ENCODE assay signal across 24 cellular contexts in the genomic region with DNA sequence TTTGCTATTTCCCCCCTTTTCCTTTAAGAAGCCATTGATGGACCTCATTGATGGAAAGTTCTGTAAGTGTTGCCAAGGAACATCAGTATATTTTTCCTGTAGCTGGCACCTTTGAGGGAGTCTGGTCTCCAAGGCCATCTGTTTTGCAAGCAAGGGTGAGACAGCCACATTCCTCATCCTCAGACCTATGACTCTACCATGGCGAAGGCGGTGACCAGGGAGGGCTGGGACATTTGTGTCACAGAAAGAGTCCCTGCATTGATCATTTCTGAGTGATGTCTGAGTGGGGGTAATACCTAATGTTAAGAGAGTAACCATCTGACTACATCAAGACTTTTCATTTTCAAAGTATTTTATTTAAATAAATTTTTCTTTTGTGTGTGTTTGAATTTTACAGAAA.
"Had no signal": no experiment of that assay in that cellular context is flagged by ENCODE, and none has a peak within 500 bp of the region (broad histone marks: within the 10 kb centered on the region; RNA-seq: fewer than 3 reads in every experiment).

No MANE protein-coding gene starts in this region.

- H3K9ac ChIP-seq: SK-N-SH had no signal

- DNase-seq: activated CD4-positive, alpha-beta T cell treated with anti-CD3 and anti-CD28 coated beads for 4 hours; activated gamma-delta T cell; activated naive CD4-positive, alpha-beta T cell treated with anti-CD3 and anti-CD28 coated beads, Interleukin-2, amount 50 U/mL, for 16 hours; activated T-cell treated with anti-CD3 and anti-CD28 coated beads for 4 hours; amygdala; Kasumi-1; NCI-H1105 treated with DMSO at 0.1 percent for 48 hours; NCI-H1436 treated with DMSO at 0.1 percent for 48 hours; NCI-H187; NCI-H2081; NCI-H510A treated with DMSO at 0.1 percent for 48 hours; NCI-H69; NK-92 treated with Interleukin-12 subunit alpha and Interleukin-12 subunit beta, amount 100 ng/mL, for 24 hours; OCI-M1; Peyer's patch; Right ventricle myocardium superior; SJCRH30; SK-N-SH; T-helper 1 cell; WERI-Rb-1 had no signal

- H3K36me3 Mint-ChIP-seq: brain had no signal

- H3K4me3 Mint-ChIP-seq: brain; central memory CD8-positive, alpha-beta T cell had no signal

- H3K4me1 ChIP-seq: SJCRH30 had no signal

- H3K27me3 ChIP-seq: Peyer's patch, SJCRH30 had no signal

- ATAC-seq: K562 had no signal

- H3K9me3 ChIP-seq: Peyer's patch, SJCRH30, SK-N-SH had no signal

- H3K9me3 Mint-ChIP-seq: central memory CD8-positive, alpha-beta T cell had no signal

- H3K27ac ChIP-seq: Peyer's patch, RWPE1, SJCRH30, WERI-Rb-1 had no signal

- H3K36me3 ChIP-seq: SJCRH30, WERI-Rb-1 had no signal

- H3K4me2 ChIP-seq: SK-N-SH had no signal

- H3K4me3 ChIP-seq: K562, Peyer's patch, SJCRH30 had no signal
